Comparison of ENCODE assay signal across 8 cellular contexts in genomic region chr1:9315411-9316079, GRCh38. TPM values are rescaled to one million over a fixed set of nuclear protein-coding genes. Genes with fewer than 3 reads are reported as not detected.
DNase-seq lines count a peak whose midpoint lies in the region; ATAC-seq, FAIRE-seq and TF ChIP-seq lines count a peak whose summit lies in the region.

No MANE protein-coding gene starts in this region.

- CTCF ChIA-PET in mammary epithelial cell (lab: Charles Lee; ENCODE audit: low non-redundant PET), result no interaction called here

- 0 out of 2 replicates have a peak, but pooled peaks cover 2% of the 10 kb centered on the region for H3K79me2 ChIP-seq in OCI-LY1 (ENCODE audit: insufficient read depth, low read length)
- H3K79me2 ChIP-seq in mammary epithelial cell (ENCODE audit: insufficient read depth, low read length), result peaks cover 86% of the 10 kb centered on the region

- dilution Hi-C loops in mammary epithelial cell (cut with HindIII; ENCODE audit: low sequenced_read_pairs), result no loop called here

- intact Hi-C loops in mammary epithelial cell (cut with micrococcal nuclease) (loop anchor here (2.0 kb wide), 1 partner anchor 13 kb away; no protein-coding TSS in a partner anchor), sciatic nerve (cut with DNase I) (no loop called here)

- WGBS in mammary epithelial cell (ENCODE audit: low coverage, missing lambda C conversion rate), result 89% methylated on average over 19 of the region's 20 CpGs

- H3K4me3 ChIP-seq in OCI-LY1 (ENCODE audit: low read depth, low read length, poor library complexity, severe bottlenecking) (no peak overlapping the region), mammary epithelial cell (replicated peaks in 1 of 3; ENCODE audit: insufficient read depth in 1 of 3, low read depth in 2 of 3, low read length in 3 of 3) (no peak overlapping the region)

- DNase-seq in CD1c-positive myeloid dendritic cell (ENCODE audit: extremely low spot score) (peak; percentile 92), mammary epithelial cell (peak; percentile 52), sciatic nerve (ENCODE audit: low spot score) (no peak), D721Med (ENCODE audit: insufficient read length, low spot score) (no peak), iPS-NIHi7 (ENCODE audit: extremely low spot score) (no peak), NCI-H2029 treated with DMSO at 0.1 percent for 48 hours (lab: John Stamatoyannopoulos, UW) (no peak)

- H3K36me3 ChIP-seq in OCI-LY1 (ENCODE audit: insufficient read depth, low read length) (no peaks in the 10 kb centered on the region), mammary epithelial cell (ENCODE audit: insufficient read depth, low read length) (no peaks in the 10 kb centered on the region)

- ATAC-seq in sciatic nerve, result peak; percentile 27
- no peak for ATAC-seq in HG02970 (IDR thresholded peaks at IDR 0.05; ENCODE audit: low FRiP score, unreplicated experiment)

- H3K27ac ChIP-seq in OCI-LY1 (ENCODE audit: low read depth, low read length, poor library complexity, severe bottlenecking), result peak overlapping the region; percentile 22
- H3K27ac ChIP-seq in mammary epithelial cell (ENCODE audit: insufficient read depth, low read depth, low read length), result no peak overlapping the region

- H4K20me1 ChIP-seq in OCI-LY1 (ENCODE audit: insufficient read depth, low read length), result no peaks in the 10 kb centered on the region
- H4K20me1 ChIP-seq in mammary epithelial cell (ENCODE audit: insufficient read depth, low read length), result peaks cover 4% of the 10 kb centered on the region

- TF ChIP-seq CTCF in OCI-LY1 (IDR thresholded peaks at IDR 0.05; ENCODE audit: low read length) (no peak), mammary epithelial cell (conservative IDR thresholded peaks at IDR 0.05 in 1 of 2, IDR thresholded peaks at IDR 0.05 in 1 of 2; ENCODE audit: extremely low read depth in 1 of 2, insufficient read depth in 1 of 2, low read depth in 1 of 2, low read length in 2 of 2) (no peak), D721Med (IDR thresholded peaks at IDR 0.05; ENCODE audit: insufficient read depth, missing control alignments) (no peak)

- H3K27me3 ChIP-seq in OCI-LY1 (ENCODE audit: insufficient read depth, low read length) (no peaks in the 10 kb centered on the region), mammary epithelial cell (ENCODE audit: insufficient read depth, low read length) (no peaks in the 10 kb centered on the region)

- in situ Hi-C loops in mammary epithelial cell (cut with MboI; ENCODE audit: low sequenced_read_pairs in 2 of 2), result no loop called here

- H2AFZ ChIP-seq in OCI-LY1 (ENCODE audit: low read length) (no peak overlapping the region), mammary epithelial cell (ENCODE audit: low read depth, low read length) (no peak overlapping the region)

- FAIRE-seq in D721Med (lab: Jason Lieb, UNC), result no peak

- H3K9me3 ChIP-seq in OCI-LY1 (ENCODE audit: low read length), result no peaks in the 10 kb centered on the region
- H3K9me3 ChIP-seq in mammary epithelial cell (replicated peaks; ENCODE audit: insufficient read depth, low read length), result no peaks in the 10 kb centered on the region

- no peaks in the 10 kb centered on the region for H3F3A ChIP-seq in OCI-LY1 (ENCODE audit: insufficient read depth, low read length)

- no peak overlapping the region; the same call in 1 of the 2 replicates for H3K4me2 ChIP-seq in OCI-LY1 (ENCODE audit: low read length)
- H3K4me2 ChIP-seq in mammary epithelial cell (ENCODE audit: insufficient read depth, low read depth, low read length), result no peak overlapping the region

- BruUV-seq in mammary epithelial cell (replicated peaks; lab: Mats Ljungman, UMichigan), result no TSS peak

- H3K9me2 ChIP-seq in OCI-LY1 (ENCODE audit: low read depth, low read length), result no peaks in the 10 kb centered on the region

- H3K9ac ChIP-seq in OCI-LY1 (ENCODE audit: low read length) (no peak overlapping the region), mammary epithelial cell (ENCODE audit: insufficient read depth, low read length) (no peak overlapping the region)

- peaks cover 51% of the 10 kb centered on the region for H3K4me1 ChIP-seq in OCI-LY1 (ENCODE audit: insufficient read depth, low read length, severe bottlenecking)
- H3K4me1 ChIP-seq in mammary epithelial cell (ENCODE audit: insufficient read depth, low read length), result peaks cover 3% of the 10 kb centered on the region

RNA-seq across cellular contexts. Expression of gene SPSB1, which starts 22.9 kb away (rescaled TPM):
- 10 to 100 TPM; 18.2 to 56.7 TPM for total RNA-seq in mammary epithelial cell
- 13.2 TPM for polyA plus RNA-seq in mammary epithelial cell
- 17.3 TPM for polyA minus RNA-seq in mammary epithelial cell
- total RNA-seq in sciatic nerve, result 20.1 TPM

Comparison
In these comparisons a context has a peak if more than half of its experiments do, and no peak if none do; other contexts are left out.
1. DNase-seq: peak in CD1c-positive myeloid dendritic cell (single experiment) and mammary epithelial cell (single experiment); none in sciatic nerve (single experiment), D721Med (single experiment), iPS-NIHi7 (single experiment) and NCI-H2029 treated with DMSO at 0.1 percent for 48 hours (single experiment).